ENCODE assay signal across 34 cellular contexts in genomic region chr1:158821723-158822122, GRCh38. TPM values are rescaled to one million over a fixed set of nuclear protein-coding genes. Genes with fewer than 3 reads are reported as not detected.
"Had no signal": no experiment of that assay in that cellular context is flagged by ENCODE, and none has a peak within 500 bp of the region (broad histone marks: within the 10 kb centered on the region; RNA-seq: fewer than 3 reads in every experiment).

No MANE protein-coding gene starts in this region.

- H3K27ac Mint-ChIP-seq: stimulated activated effector memory CD8-positive, alpha-beta T cell treated with anti-CD3 and anti-CD28 coated beads, Interleukin-12 subunit alpha, Interleukin-12 subunit beta, amount 100 ng/mL, for 72 hours; stimulated activated memory B cell treated with anti-CD40 and anti-IgM and Interleukin-4, amounts not matched to agents 10 μg/mL and 1 μg/mL and 100 μg/mL, for 72 hours; stimulated activated naive B cell treated with anti-CD40 and anti-IgM and Interleukin-4, amounts not matched to agents 10 μg/mL and 1 μg/mL and 100 μg/mL, for 72 hours; stimulated activated naive CD8-positive, alpha-beta T cell treated with anti-CD3 and anti-CD28 coated beads, Interleukin-15, amount 100 ng/mL, for 72 hours; stimulated activated naive CD8-positive, alpha-beta T cell treated with anti-CD3 and anti-CD28 coated beads, Interleukin-15, Interleukin-2, amounts not matched to agents 100 ng/mL and 50 ng/mL, for 24 hours; type B pancreatic cell had no signal

- H3K4me3 Mint-ChIP-seq: stimulated activated effector memory CD8-positive, alpha-beta T cell treated with anti-CD3 and anti-CD28 coated beads, Interleukin-12 subunit alpha, Interleukin-12 subunit beta, amount 100 ng/mL, for 72 hours; stimulated activated memory B cell treated with anti-CD40 and anti-IgM and Interleukin-4, amounts not matched to agents 10 μg/mL and 1 μg/mL and 100 μg/mL, for 72 hours; stimulated activated naive B cell treated with anti-CD40 and anti-IgM and Interleukin-4, amounts not matched to agents 10 μg/mL and 1 μg/mL and 100 μg/mL, for 72 hours; stimulated activated naive CD8-positive, alpha-beta T cell treated with anti-CD3 and anti-CD28 coated beads, Interleukin-15, amount 100 ng/mL, for 72 hours; stimulated activated naive CD8-positive, alpha-beta T cell treated with anti-CD3 and anti-CD28 coated beads, Interleukin-15, Interleukin-2, amounts not matched to agents 100 ng/mL and 50 ng/mL, for 24 hours; type B pancreatic cell had no signal

- H3K9me3 Mint-ChIP-seq: stimulated activated effector memory CD8-positive, alpha-beta T cell treated with anti-CD3 and anti-CD28 coated beads, Interleukin-12 subunit alpha, Interleukin-12 subunit beta, amount 100 ng/mL, for 72 hours; stimulated activated naive CD8-positive, alpha-beta T cell treated with anti-CD3 and anti-CD28 coated beads, Interleukin-15, amount 100 ng/mL, for 72 hours; stimulated activated naive CD8-positive, alpha-beta T cell treated with anti-CD3 and anti-CD28 coated beads, Interleukin-15, Interleukin-2, amounts not matched to agents 100 ng/mL and 50 ng/mL, for 24 hours; type B pancreatic cell had no signal

- H3K9me3 ChIP-seq: stomach, suprapubic skin, testis, thoracic aorta, thyroid gland, tibial artery, tibial nerve, transverse colon, upper lobe of left lung, upper lobe of right lung, uterus, vagina had no signal

- H3K27me3 ChIP-seq: stomach, suprapubic skin, testis, thyroid gland, tibial artery, tibial nerve, transverse colon, upper lobe of left lung, upper lobe of right lung, uterus, vagina had no signal

- FAIRE-seq: urothelium cell line had no signal

- H3K4me3 ChIP-seq: stomach, suprapubic skin, testis, thoracic aorta, thyroid gland, tibial artery, tibial nerve, transverse colon, upper lobe of left lung, upper lobe of right lung, uterus, vagina had no signal

- H3K36me3 Mint-ChIP-seq: stimulated activated effector memory CD8-positive, alpha-beta T cell treated with anti-CD3 and anti-CD28 coated beads, Interleukin-12 subunit alpha, Interleukin-12 subunit beta, amount 100 ng/mL, for 72 hours; stimulated activated memory B cell treated with anti-CD40 and anti-IgM and Interleukin-4, amounts not matched to agents 10 μg/mL and 1 μg/mL and 100 μg/mL, for 72 hours; stimulated activated naive B cell treated with anti-CD40 and anti-IgM and Interleukin-4, amounts not matched to agents 10 μg/mL and 1 μg/mL and 100 μg/mL, for 72 hours; type B pancreatic cell had no signal

- H3K36me3 ChIP-seq: stomach, suprapubic skin, thoracic aorta, thyroid gland, tibial artery, tibial nerve, transverse colon, upper lobe of left lung, upper lobe of right lung, uterus, vagina had no signal

- H3K27ac ChIP-seq: stomach, suprapubic skin, testis, thoracic aorta, thyroid gland, tibial artery, tibial nerve, transverse colon, upper lobe of left lung, upper lobe of right lung, uterus, vagina had no signal

- H3K27me3 Mint-ChIP-seq: type B pancreatic cell had no signal

- H3K4me1 ChIP-seq: stomach, suprapubic skin, testis, thyroid gland, tibial nerve, upper lobe of right lung, vagina had no signal

- DNase-seq: stimulated activated CD4-positive, alpha-beta T cell treated with anti-CD3 and anti-CD28 coated beads, Interleukin-2, amount 100 ng/mL, for 48 hours; stimulated activated CD4-positive, alpha-beta T cell treated with anti-CD3 and anti-CD28 coated beads, Interleukin-4, amount 100 ng/mL, for 1 hour; stimulated activated CD4-positive, alpha-beta T cell treated with anti-CD3 and anti-CD28 coated beads, Interleukin-4, amount 100 ng/mL, for 24 hours; stimulated activated CD4-positive, alpha-beta T cell treated with anti-CD3 and anti-CD28 coated beads, Interleukin-4, amount 100 ng/mL, for 4 hours; stimulated activated CD8-positive, alpha-beta memory T cell treated with anti-CD3 and anti-CD28 coated beads, Interleukin-4, amount 100 ng/mL, for 48 hours; stimulated activated naive B cell treated with anti-CD40 and anti-IgM and Interleukin-4, amounts not matched to agents 10 μg/mL and 1 μg/mL and 100 μg/mL, for 72 hours; stimulated activated naive CD4-positive, alpha-beta T cell; stimulated activated naive CD4-positive, alpha-beta T cell treated with Interleukin-2 at 50 U/mL for 16 hours; stimulated activated naive CD8-positive, alpha-beta T cell treated with anti-CD3 and anti-CD28 coated beads, Interleukin-15, amount 100 ng/mL, for 72 hours; stimulated activated naive CD8-positive, alpha-beta T cell treated with anti-CD3 and anti-CD28 coated beads, Interleukin-15, Interleukin-2, amounts not matched to agents 100 U/mL and 50 U/mL, for 24 hours; stomach; substantia nigra; testis; thyroid gland; tibial artery; transverse colon; trophoblast cell; upper lobe of left lung; upper lobe of right lung; uterus had no signal

- H3K4me1 Mint-ChIP-seq: stimulated activated memory B cell treated with anti-CD40 and anti-IgM and Interleukin-4, amounts not matched to agents 10 μg/mL and 1 μg/mL and 100 μg/mL, for 72 hours; stimulated activated naive B cell treated with anti-CD40 and anti-IgM and Interleukin-4, amounts not matched to agents 10 μg/mL and 1 μg/mL and 100 μg/mL, for 72 hours had no signal

- ATAC-seq: stimulated activated effector memory CD8-positive, alpha-beta T cell treated with anti-CD3 and anti-CD28 coated beads, Interleukin-12 subunit alpha, Interleukin-12 subunit beta, amount 100 ng/mL, for 72 hours; stimulated activated memory B cell treated with anti-CD40 and anti-IgM and Interleukin-4, amounts not matched to agents 10 μg/mL and 1 μg/mL and 100 μg/mL, for 72 hours; stimulated activated naive B cell treated with anti-CD40 and anti-IgM and Interleukin-4, amounts not matched to agents 10 μg/mL and 1 μg/mL and 100 μg/mL, for 72 hours; stimulated activated naive CD8-positive, alpha-beta T cell treated with anti-CD3 and anti-CD28 coated beads, Interleukin-15, amount 100 ng/mL, for 72 hours; stimulated activated naive CD8-positive, alpha-beta T cell treated with anti-CD3 and anti-CD28 coated beads, Interleukin-15, Interleukin-2, amounts not matched to agents 100 U/mL and 50 U/mL, for 24 hours; upper lobe of right lung had no signal

RNA-seq across cellular contexts. Expression of gene OR6N2, which starts 40.7 kb away (rescaled TPM):
- total RNA-seq: stomach, subcutaneous adipose tissue, suprapubic skin, temporal lobe, testis, thoracic aorta, thyroid gland, tibial nerve, transverse colon, ureter, urinary bladder, uterus, vagina had no signal
- polyA plus RNA-seq: stomach, thymus, urinary bladder had no signal

RNA-seq across cellular contexts. Expression of gene OR6N1, which starts 49.7 kb away (rescaled TPM):
- total RNA-seq: stomach, subcutaneous adipose tissue, suprapubic skin, temporal lobe, thoracic aorta, thyroid gland, tibial nerve, transverse colon, ureter, urinary bladder, uterus, vagina had no signal
- polyA plus RNA-seq: stomach, thymus, urinary bladder had no signal
